Comparison of ENCODE assay signal across 19 cellular contexts in the genomic region with DNA sequence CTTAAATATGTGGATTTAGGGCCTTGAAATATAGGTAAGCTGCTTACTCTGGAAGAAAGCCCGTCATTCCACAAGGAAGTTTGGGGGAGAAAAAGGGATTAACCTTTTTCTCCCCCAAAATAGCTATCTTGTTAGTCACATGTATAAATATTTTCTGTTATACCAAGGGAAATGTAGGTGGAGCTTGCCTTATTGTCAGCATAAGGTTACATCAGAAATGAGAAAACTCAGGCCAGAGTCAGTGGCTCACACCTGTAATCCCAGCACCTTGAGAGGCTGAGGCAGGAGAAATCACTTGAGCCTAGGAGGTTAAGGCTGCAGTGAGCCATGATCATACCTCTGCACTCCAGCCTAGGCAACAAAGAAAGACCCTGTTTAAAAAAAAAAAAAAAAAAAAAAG.
DNase-seq lines count a peak whose midpoint lies in the region; ATAC-seq, FAIRE-seq and TF ChIP-seq lines count a peak whose summit lies in the region.
"Had no signal": no experiment of that assay in that cellular context is flagged by ENCODE, and none has a peak within 500 bp of the region (broad histone marks: within the 10 kb centered on the region; RNA-seq: fewer than 3 reads in every experiment).

No MANE protein-coding gene starts in this region.

- H3K4me3 ChIP-seq in bronchial epithelial cell (ENCODE audit: low read depth, low read length) (no peak overlapping the region), upper lobe of left lung (no peak overlapping the region)

- TF ChIP-seq CTCF in bronchial epithelial cell (IDR thresholded peaks at IDR 0.05; ENCODE audit: insufficient read depth, low read length, severe bottlenecking) (no peak), upper lobe of left lung (IDR thresholded peaks at IDR 0.05) (no peak)

- TF ChIP-seq POLR2A in upper lobe of left lung (IDR thresholded peaks at IDR 0.05) = no peak

- H3K4me3 Mint-ChIP-seq in immature natural killer cell = peak overlapping the region in 2 of 5 donors; percentile 69 to 79
- H3K4me3 Mint-ChIP-seq: CD4-positive, CD25-positive, alpha-beta regulatory T cell; CD8-positive, alpha-beta memory T cell; H9; IgD-negative memory B cell had no signal

- no peak overlapping the region for H3K27ac ChIP-seq in upper lobe of left lung

- H3K9me3 ChIP-seq in upper lobe of left lung = no peaks in the 10 kb centered on the region
- H3K9me3 ChIP-seq: BE2C had no signal

- DNase-seq in HT1080 (ENCODE audit: low read depth) = peak; percentile 41
- peak; percentile 26 for DNase-seq in bronchial epithelial cell (ENCODE audit: low read depth)
- no peak for DNase-seq in immature natural killer cell
- DNase-seq in GM19239 (ENCODE audit: insufficient read length, low spot score) = no peak
- DNase-seq in ecto neural progenitor cell (ENCODE audit: low spot score) = no peak
- DNase-seq in upper lobe of left lung = no peak
- DNase-seq: BE2C; C1 segment of cervical spinal cord; CD4-positive, CD25-positive, alpha-beta regulatory T cell; CD8-positive, alpha-beta memory T cell; COR-L47; DMS 273 treated with DMSO at 0.1 percent for 48 hours; GDM1; H9 had no signal

- H3K36me3 ChIP-seq in bronchial epithelial cell (ENCODE audit: control insufficient read depth, insufficient read depth, low read length) = no peaks in the 10 kb centered on the region
- no peaks in the 10 kb centered on the region for H3K36me3 ChIP-seq in upper lobe of left lung
- H3K36me3 ChIP-seq: BE2C had no signal

- no peak for TF ChIP-seq EP300 in upper lobe of left lung (IDR thresholded peaks at IDR 0.05)

- ATAC-seq in upper lobe of left lung (ENCODE audit: low FRiP score in 2 of 2) = no peak
- ATAC-seq: HepG2 had no signal

- H3K4me1 Mint-ChIP-seq in immature natural killer cell = peaks cover 32 to 41% of the 10 kb centered on the region in 2 donors
- H3K4me1 Mint-ChIP-seq: CD4-positive, CD25-positive, alpha-beta regulatory T cell; CD8-positive, alpha-beta memory T cell; H9; IgD-negative memory B cell had no signal

- H3K27me3 Mint-ChIP-seq in immature natural killer cell (ENCODE audit: low read depth in 3 of 3) = peaks cover 0 to 3% (median 2%) of the 10 kb centered on the region in 3 donors

- H3K27me3 ChIP-seq in bronchial epithelial cell (ENCODE audit: control insufficient read depth, insufficient read depth, low read length) (no peaks in the 10 kb centered on the region), upper lobe of left lung (no peaks in the 10 kb centered on the region)
- H3K27me3 ChIP-seq: BE2C had no signal

- no peaks in the 10 kb centered on the region for H3K9me3 Mint-ChIP-seq in immature natural killer cell
- H3K9me3 Mint-ChIP-seq: CD4-positive, CD25-positive, alpha-beta regulatory T cell; CD8-positive, alpha-beta memory T cell; IgD-negative memory B cell had no signal

- no peaks in the 10 kb centered on the region for H3K36me3 Mint-ChIP-seq in immature natural killer cell
- H3K36me3 Mint-ChIP-seq: CD4-positive, CD25-positive, alpha-beta regulatory T cell; CD8-positive, alpha-beta memory T cell; IgD-negative memory B cell had no signal

- no peaks in the 10 kb centered on the region for H3K4me1 ChIP-seq in upper lobe of left lung
- H3K4me1 ChIP-seq: BE2C had no signal

- whole genome bisulfite sequencing in upper lobe of left lung, 2 donors = 86 to 92% methylated on average over 1 of the region's 1 CpG

- H3K27ac Mint-ChIP-seq in immature natural killer cell = peak overlapping the region in 5 of 6 donors; percentile 59 to 95 (median 89)
- H3K27ac Mint-ChIP-seq: CD4-positive, CD25-positive, alpha-beta regulatory T cell; H9; IgD-negative memory B cell had no signal

- FAIRE-seq in bronchial epithelial cell (lab: Jason Lieb, UNC) (no peak), GM19239 (lab: Jason Lieb, UNC) (no peak)
- FAIRE-seq: GM12892, GM18507, H1, HepG2 had no signal

Comparison
In these comparisons a context has a peak if more than half of its experiments do, and no peak if none do; other contexts are left out.
1. DNase-seq: peak in HT1080 (single experiment) and bronchial epithelial cell (single experiment); none in immature natural killer cell (0 of 3), GM19239 (single experiment), ecto neural progenitor cell (single experiment) and upper lobe of left lung (0 of 2).